19 cellular contexts compared by ENCODE assay signal in the genomic region with DNA sequence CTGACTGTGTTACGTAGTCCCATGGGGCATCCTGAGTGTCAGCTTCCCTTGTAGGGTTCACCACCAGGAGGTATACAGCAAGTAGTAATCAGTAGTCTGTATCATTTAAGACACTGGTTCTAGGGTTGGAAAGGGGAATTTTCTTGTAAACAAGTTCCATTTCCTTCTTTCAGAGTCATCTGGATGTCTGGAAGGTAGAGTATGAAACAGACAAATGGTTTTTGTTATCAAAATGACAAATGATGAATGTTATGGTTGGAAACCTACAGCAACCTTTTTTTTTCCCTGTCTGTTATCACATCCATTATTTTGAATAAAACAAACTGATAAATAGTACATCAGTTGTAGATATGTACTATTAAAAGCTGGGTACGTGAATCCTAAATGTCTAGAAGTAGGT.
"Had no signal": no experiment of that assay in that cellular context is flagged by ENCODE, and none has a peak within 500 bp of the region (broad histone marks: within the 10 kb centered on the region; RNA-seq: fewer than 3 reads in every experiment).

No MANE protein-coding gene starts in this region.

- ATAC-seq: esophagus mucosa; left colon; left ventricle myocardium superior; mucosa of descending colon; naive thymus-derived CD8-positive, alpha-beta T cell; psoas muscle; right lobe of liver; stimulated activated memory B cell treated with anti-CD40 and anti-IgM and Interleukin-4, amounts not matched to agents 10 μg/mL and 1 μg/mL and 100 μg/mL, for 72 hours; upper lobe of right lung had no signal

- DNase-seq: effector CD4-positive, alpha-beta T cell; head of caudate nucleus; left colon; left ventricle myocardium superior; mucosa of descending colon; naive thymus-derived CD8-positive, alpha-beta T cell; psoas muscle; retina; right lobe of liver; spleen; stimulated activated CD4-positive, alpha-beta T cell treated with anti-CD3 and anti-CD28 coated beads, Interleukin-15, amount 100 ng/mL, for 24 hours; stimulated activated CD4-positive, alpha-beta T cell treated with anti-CD3 and anti-CD28 coated beads, Interleukin-1b, Interleukin-23, amount 100 ng/mL, for 48 hours; stimulated activated CD4-positive, alpha-beta T cell treated with anti-CD3 and anti-CD28 coated beads, Interleukin-4, amount 100 ng/mL, for 24 hours; tibial artery; upper lobe of right lung had no signal

- H3K27ac Mint-ChIP-seq: naive thymus-derived CD8-positive, alpha-beta T cell; stimulated activated memory B cell treated with anti-CD40 and anti-IgM and Interleukin-4, amounts not matched to agents 10 μg/mL and 1 μg/mL and 100 μg/mL, for 72 hours; stimulated activated naive CD8-positive, alpha-beta T cell treated with anti-CD3 and anti-CD28 coated beads, Interleukin-15, Interleukin-2, amounts not matched to agents 100 ng/mL and 50 ng/mL, for 24 hours had no signal

- H3K9me3 Mint-ChIP-seq: naive thymus-derived CD8-positive, alpha-beta T cell; stimulated activated memory B cell treated with anti-CD40 and anti-IgM and Interleukin-4, amounts not matched to agents 10 μg/mL and 1 μg/mL and 100 μg/mL, for 72 hours; stimulated activated naive CD8-positive, alpha-beta T cell treated with anti-CD3 and anti-CD28 coated beads, Interleukin-15, Interleukin-2, amounts not matched to agents 100 ng/mL and 50 ng/mL, for 24 hours had no signal

- H3K4me3 Mint-ChIP-seq: naive thymus-derived CD8-positive, alpha-beta T cell; stimulated activated memory B cell treated with anti-CD40 and anti-IgM and Interleukin-4, amounts not matched to agents 10 μg/mL and 1 μg/mL and 100 μg/mL, for 72 hours; stimulated activated naive CD8-positive, alpha-beta T cell treated with anti-CD3 and anti-CD28 coated beads, Interleukin-15, Interleukin-2, amounts not matched to agents 100 ng/mL and 50 ng/mL, for 24 hours had no signal

- H3K36me3 Mint-ChIP-seq: naive thymus-derived CD8-positive, alpha-beta T cell; stimulated activated memory B cell treated with anti-CD40 and anti-IgM and Interleukin-4, amounts not matched to agents 10 μg/mL and 1 μg/mL and 100 μg/mL, for 72 hours had no signal

- H3K27me3 Mint-ChIP-seq: naive thymus-derived CD8-positive, alpha-beta T cell; stimulated activated memory B cell treated with anti-CD40 and anti-IgM and Interleukin-4, amounts not matched to agents 10 μg/mL and 1 μg/mL and 100 μg/mL, for 72 hours; stimulated activated naive CD8-positive, alpha-beta T cell treated with anti-CD3 and anti-CD28 coated beads, Interleukin-15, Interleukin-2, amounts not matched to agents 100 ng/mL and 50 ng/mL, for 24 hours had no signal

- H3K4me1 Mint-ChIP-seq: naive thymus-derived CD8-positive, alpha-beta T cell; stimulated activated memory B cell treated with anti-CD40 and anti-IgM and Interleukin-4, amounts not matched to agents 10 μg/mL and 1 μg/mL and 100 μg/mL, for 72 hours had no signal

- FAIRE-seq: endometrium had no signal
